8 cellular contexts compared by ENCODE assay signal in the genomic region with DNA sequence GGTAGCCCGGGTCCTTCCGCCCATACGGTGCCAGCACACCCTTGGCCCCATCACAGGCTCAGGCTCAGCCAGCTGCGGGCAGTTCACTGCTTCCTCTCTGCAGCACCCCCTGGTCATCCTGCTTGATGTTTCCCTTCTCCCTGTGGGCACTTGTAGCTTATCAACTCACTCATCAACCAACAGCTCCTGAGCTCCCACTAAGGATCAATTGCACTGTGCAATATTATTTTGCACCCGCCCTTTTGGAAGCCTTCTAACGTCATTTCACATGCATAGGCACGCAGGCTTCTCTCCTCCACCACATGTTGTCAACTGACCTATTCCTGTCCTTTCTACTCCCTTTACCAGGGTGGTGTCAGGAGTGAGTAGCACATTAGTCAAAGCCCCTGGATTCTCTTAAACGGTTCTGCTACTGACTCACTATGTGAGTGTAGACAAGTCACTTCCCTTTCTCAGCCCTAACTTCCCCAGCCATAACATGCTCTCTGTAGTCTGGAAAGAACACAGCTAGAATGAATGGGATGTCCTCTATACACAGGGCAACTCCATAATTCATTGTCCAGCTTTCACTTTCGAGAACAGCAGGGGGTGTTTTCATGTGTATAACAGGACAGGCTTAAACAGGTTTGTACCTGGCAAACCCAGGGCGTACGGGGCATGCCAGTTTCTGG. TPM values are rescaled to one million over a fixed set of nuclear protein-coding genes. Genes with fewer than 3 reads are reported as not detected.
DNase-seq lines count a peak whose midpoint lies in the region; ATAC-seq and TF ChIP-seq lines count a peak whose summit lies in the region.

No MANE protein-coding gene starts in this region.

- no peaks in the 10 kb centered on the region for H3K27me3 Mint-ChIP-seq in activated naive CD4-positive, alpha-beta T cell treated with anti-CD3 and anti-CD28 coated beads, Interleukin-2, amount 50 U/mL, for 24 hours

- no peaks in the 10 kb centered on the region for H3K36me3 Mint-ChIP-seq in activated naive CD4-positive, alpha-beta T cell treated with anti-CD3 and anti-CD28 coated beads, Interleukin-2, amount 50 U/mL, for 24 hours

- DNase-seq in activated naive CD4-positive, alpha-beta T cell treated with anti-CD3 and anti-CD28 coated beads, Interleukin-2, amount 50 U/mL, for 16 hours, result no peak
- peak; percentile 90 for DNase-seq in MG63
- DNase-seq in brain microvascular endothelial cell, result peak; percentile 99
- no peak for DNase-seq in lower lobe of right lung
- no peak for DNase-seq in stimulated activated naive CD4-positive, alpha-beta T cell (lab: John Stamatoyannopoulos, UW)
- DNase-seq in NCI-H2227 treated with DMSO at 0.1 percent for 48 hours (lab: John Stamatoyannopoulos, UW), result no peak

- TF ChIP-seq CTCF in brain microvascular endothelial cell (IDR thresholded peaks at IDR 0.05; ENCODE audit: low read depth, low read length, missing control alignments), result peak; percentile 17
- no peak for TF ChIP-seq CTCF in lower lobe of right lung (IDR thresholded peaks at IDR 0.05)

- H3K9me3 ChIP-seq in MG63 (no peaks in the 10 kb centered on the region), lower lobe of right lung (no peaks in the 10 kb centered on the region)

- H3K27ac Mint-ChIP-seq in activated naive CD4-positive, alpha-beta T cell treated with anti-CD3 and anti-CD28 coated beads, Interleukin-2, amount 50 U/mL, for 24 hours, result peak overlapping the region; percentile 80

- in situ Hi-C loops in brain microvascular endothelial cell (cut with HindIII; ENCODE audit: low pct_ligation_motif_present, low sequenced_read_pairs), result no loop called here

- peaks cover 10% of the 10 kb centered on the region for H3K4me1 Mint-ChIP-seq in activated naive CD4-positive, alpha-beta T cell treated with anti-CD3 and anti-CD28 coated beads, Interleukin-2, amount 50 U/mL, for 24 hours

- H3K4me3 Mint-ChIP-seq in activated naive CD4-positive, alpha-beta T cell treated with anti-CD3 and anti-CD28 coated beads, Interleukin-2, amount 50 U/mL, for 24 hours, result no peak overlapping the region

- intact Hi-C loops in lower lobe of right lung (cut with DNase I), result no loop called here

- H3K27ac ChIP-seq in brain microvascular endothelial cell (peak overlapping the region; percentile 96), lower lobe of right lung (peak overlapping the region; percentile 32)

- H3K27me3 ChIP-seq in MG63, result no peaks in the 10 kb centered on the region
- H3K27me3 ChIP-seq in brain microvascular endothelial cell (replicated peaks), result no peaks in the 10 kb centered on the region
- H3K27me3 ChIP-seq in lower lobe of right lung (ENCODE audit: low read depth), result no peaks in the 10 kb centered on the region

- H3K9me3 Mint-ChIP-seq in activated naive CD4-positive, alpha-beta T cell treated with anti-CD3 and anti-CD28 coated beads, Interleukin-2, amount 50 U/mL, for 24 hours, result no peaks in the 10 kb centered on the region

- H3K36me3 ChIP-seq in MG63 (no peaks in the 10 kb centered on the region), brain microvascular endothelial cell (replicated peaks) (no peaks in the 10 kb centered on the region), lower lobe of right lung (no peaks in the 10 kb centered on the region)

- H3K4me3 ChIP-seq in MG63 (no peak overlapping the region), brain microvascular endothelial cell (ENCODE audit: low read depth, low read length) (peak overlapping the region; percentile 44), lower lobe of right lung (no peak overlapping the region)

- H3K4me1 ChIP-seq in lower lobe of right lung, result peaks cover 21% of the 10 kb centered on the region

- ATAC-seq in lower lobe of right lung, result peak; percentile 83 to 91
- no peak for ATAC-seq in HG02970 (IDR thresholded peaks at IDR 0.05; ENCODE audit: low FRiP score, unreplicated experiment)

RNA-seq across cellular contexts. Expression of a gene that starts 47.1 kb away (rescaled TPM):
- total RNA-seq in MG63 (2014; rRNA removed; shearing (Covaris generic); ENCODE audit: low replicate concordance), result 52.8 and 67.4 TPM in 2 replicates
- 154 TPM for total RNA-seq in lower lobe of right lung

Comparison
In these comparisons a context has a peak if more than half of its experiments do, and no peak if none do; other contexts are left out.
1. DNase-seq: peak in MG63 (single experiment) and brain microvascular endothelial cell (single experiment); none in activated naive CD4-positive, alpha-beta T cell treated with anti-CD3 and anti-CD28 coated beads, Interleukin-2, amount 50 U/mL, for 16 hours (single experiment), lower lobe of right lung (single experiment), stimulated activated naive CD4-positive, alpha-beta T cell (0 of 6) and NCI-H2227 treated with DMSO at 0.1 percent for 48 hours (single experiment).